In the genomic region with DNA sequence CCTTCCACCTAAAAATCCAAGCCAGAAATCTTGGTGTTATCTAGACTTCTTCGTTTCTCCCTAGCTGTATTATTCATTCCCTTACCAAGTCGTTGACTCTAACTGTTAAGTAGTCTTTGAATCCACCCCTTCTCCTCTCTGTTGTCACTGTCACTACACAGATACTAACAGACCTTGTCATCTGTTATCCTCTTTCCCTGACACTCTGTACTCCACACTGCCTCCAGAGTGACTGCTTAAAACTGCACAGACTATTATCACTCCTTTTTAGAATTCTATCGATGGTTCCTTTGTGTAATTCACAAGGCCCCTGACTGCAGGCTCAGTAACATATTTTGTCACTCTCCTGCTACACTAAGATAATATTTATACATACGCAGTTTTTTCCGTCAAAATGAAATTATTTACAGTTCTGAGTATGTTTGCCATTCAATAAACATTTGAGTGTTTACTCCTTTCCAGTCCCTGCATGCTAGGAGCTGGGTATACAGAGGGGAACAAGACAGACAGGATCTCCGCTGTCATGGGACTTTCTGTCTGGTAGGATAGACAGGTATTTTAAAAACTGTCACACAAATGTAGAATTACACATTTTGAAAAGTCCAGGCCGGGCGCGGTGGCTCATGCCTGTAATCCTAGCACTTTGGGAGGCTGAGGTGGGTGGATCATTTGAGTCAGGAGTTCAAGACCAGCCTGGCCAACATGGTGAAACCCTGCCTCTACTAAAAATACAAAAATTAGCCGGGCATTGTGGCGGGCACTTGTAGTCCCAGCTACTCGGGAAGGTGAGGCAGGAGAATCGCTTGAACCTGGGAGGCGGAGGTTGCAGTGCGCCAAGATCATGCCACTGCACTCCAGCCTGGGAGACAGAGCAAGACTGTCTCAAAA, we compare ENCODE assay signal across 11 cellular contexts. TPM values are rescaled to one million over a fixed set of nuclear protein-coding genes. Genes with fewer than 3 reads are reported as not detected.
DNase-seq lines count a peak whose midpoint lies in the region; FAIRE-seq and TF ChIP-seq lines count a peak whose summit lies in the region.
"Had no signal": no experiment of that assay in that cellular context is flagged by ENCODE, and none has a peak within 500 bp of the region (broad histone marks: within the 10 kb centered on the region; RNA-seq: fewer than 3 reads in every experiment).

No MANE protein-coding gene starts in this region.

- peak overlapping the region; percentile 51 for H3K27ac Mint-ChIP-seq in activated CD4-positive, alpha-beta T cell treated with anti-CD3 and anti-CD28 coated beads, Interleukin-2, amount 10 ng/mL, durations not matched to agents 7 days and 5 days
- H3K27ac Mint-ChIP-seq in activated naive CD8-positive, alpha-beta T cell: peak overlapping the region; percentile 76
- peak overlapping the region; percentile 66 for H3K27ac Mint-ChIP-seq in osteocyte (ENCODE audit: unreplicated experiment)

- DNase-seq in activated CD4-positive, alpha-beta T cell treated with anti-CD3 and anti-CD28 coated beads, Interleukin-2, amount 10 ng/mL, durations not matched to agents 7 days and 5 days: peak; percentile 30
- DNase-seq in activated CD4-positive, alpha-beta T cell treated with anti-CD3 and anti-CD28 coated beads, Interleukin-2, amount 50 U/mL, for 4 hours: no peak
- DNase-seq in Kasumi-1 (lab: John Stamatoyannopoulos, UW) (peak; percentile 75 to 88), osteocyte (ENCODE audit: extremely low spot score, unreplicated experiment) (no peak), NCI-H1092 treated with DMSO at 0.1 percent for 48 hours (lab: John Stamatoyannopoulos, UW) (no peak), inferior parietal cortex (ENCODE audit: extremely low spot score) (no peak), frontal cortex (ENCODE audit: low spot score in 2 of 2) (no peak)
- DNase-seq: activated CD4-positive, alpha-beta T cell treated with anti-CD3 and anti-CD28 coated beads, Interleukin-2, amount 50 U/mL, for 1 hour; effector memory CD8-positive, alpha-beta T cell; upper lobe of left lung had no signal

- H3K4me3 Mint-ChIP-seq in activated CD4-positive, alpha-beta T cell treated with anti-CD3 and anti-CD28 coated beads, Interleukin-2, amount 10 ng/mL, durations not matched to agents 7 days and 5 days: no peak overlapping the region
- peak overlapping the region; percentile 66 for H3K4me3 Mint-ChIP-seq in activated naive CD8-positive, alpha-beta T cell
- H3K4me3 Mint-ChIP-seq in osteocyte (ENCODE audit: unreplicated experiment): no peak overlapping the region
- H3K4me3 Mint-ChIP-seq: effector memory CD8-positive, alpha-beta T cell had no signal

- POLR2A ChIA-PET in activated CD4-positive, alpha-beta T cell treated with anti-CD3 and anti-CD28 coated beads, Interleukin-2, amount 10 ng/mL, durations not matched to agents 7 days and 5 days (lab: Charles Lee): no interaction called here

- no peaks in the 10 kb centered on the region for H3K27me3 Mint-ChIP-seq in activated CD4-positive, alpha-beta T cell treated with anti-CD3 and anti-CD28 coated beads, Interleukin-2, amount 10 ng/mL, durations not matched to agents 7 days and 5 days
- no peaks in the 10 kb centered on the region for H3K27me3 Mint-ChIP-seq in activated naive CD8-positive, alpha-beta T cell
- no peaks in the 10 kb centered on the region for H3K27me3 Mint-ChIP-seq in osteocyte (ENCODE audit: unreplicated experiment)
- H3K27me3 Mint-ChIP-seq: effector memory CD8-positive, alpha-beta T cell had no signal

- no peak for FAIRE-seq in frontal cortex (lab: Jason Lieb, UNC)

- no peaks in the 10 kb centered on the region for H3K9me3 Mint-ChIP-seq in activated CD4-positive, alpha-beta T cell treated with anti-CD3 and anti-CD28 coated beads, Interleukin-2, amount 10 ng/mL, durations not matched to agents 7 days and 5 days
- no peaks in the 10 kb centered on the region for H3K9me3 Mint-ChIP-seq in activated naive CD8-positive, alpha-beta T cell (ENCODE audit: low read depth)
- no peaks in the 10 kb centered on the region for H3K9me3 Mint-ChIP-seq in osteocyte (ENCODE audit: unreplicated experiment)
- H3K9me3 Mint-ChIP-seq: effector memory CD8-positive, alpha-beta T cell had no signal

- H3K4me1 Mint-ChIP-seq in activated CD4-positive, alpha-beta T cell treated with anti-CD3 and anti-CD28 coated beads, Interleukin-2, amount 10 ng/mL, durations not matched to agents 7 days and 5 days: peaks cover 31% of the 10 kb centered on the region
- H3K4me1 Mint-ChIP-seq in activated naive CD8-positive, alpha-beta T cell (ENCODE audit: low read depth): peaks cover 28% of the 10 kb centered on the region
- H3K4me1 Mint-ChIP-seq in osteocyte (ENCODE audit: unreplicated experiment): peaks cover 24% of the 10 kb centered on the region

- H3K36me3 Mint-ChIP-seq in activated CD4-positive, alpha-beta T cell treated with anti-CD3 and anti-CD28 coated beads, Interleukin-2, amount 10 ng/mL, durations not matched to agents 7 days and 5 days (ENCODE audit: low read depth): peaks cover 49% of the 10 kb centered on the region
- H3K36me3 Mint-ChIP-seq in activated naive CD8-positive, alpha-beta T cell: peaks cover 17% of the 10 kb centered on the region
- H3K36me3 Mint-ChIP-seq in osteocyte (ENCODE audit: unreplicated experiment): peaks cover 35% of the 10 kb centered on the region

- TF ChIP-seq CTCF in osteocyte (IDR thresholded peaks at IDR 0.05): no peak

- CTCF ChIA-PET in activated CD4-positive, alpha-beta T cell treated with anti-CD3 and anti-CD28 coated beads, Interleukin-2, amount 10 ng/mL, durations not matched to agents 7 days and 5 days (lab: Charles Lee): interaction anchor here (1.0 to 1.5 kb wide), 5 partner anchors 9 to 33 kb away, joined by 3 to 4 read pairs (median 4); no protein-coding TSS in a partner anchor

RNA-seq across cellular contexts. Expression of a gene that starts 3.8 kb away (rescaled TPM):
- 100 to 1,000 TPM; 214 to 247 TPM for total RNA-seq in activated CD4-positive, alpha-beta T cell treated with anti-CD3 and anti-CD28 coated beads, Interleukin-2, amount 10 ng/mL, durations not matched to agents 7 days and 5 days
- total RNA-seq in osteocyte (364 and 401 TPM in 2 replicates), frontal cortex (82.3 TPM)

RNA-seq across cellular contexts. Expression of a gene that starts 12.0 kb away (rescaled TPM):
- total RNA-seq in activated CD4-positive, alpha-beta T cell treated with anti-CD3 and anti-CD28 coated beads, Interleukin-2, amount 10 ng/mL, durations not matched to agents 7 days and 5 days: 100 to 1,000 TPM; 218 to 259 TPM
- 1.5 and 2.1 TPM in 2 replicates for total RNA-seq in osteocyte
- 1.2 TPM for total RNA-seq in frontal cortex

RNA-seq across cellular contexts. Expression of a gene that starts 28.7 kb away (rescaled TPM):
- total RNA-seq in activated CD4-positive, alpha-beta T cell treated with anti-CD3 and anti-CD28 coated beads, Interleukin-2, amount 10 ng/mL, durations not matched to agents 7 days and 5 days: 10 to 100 TPM; 10.5 to 11.4 TPM
- total RNA-seq in osteocyte (89.9 and 95.7 TPM in 2 replicates), frontal cortex (4.9 TPM)

RNA-seq across cellular contexts. Expression of a gene that starts 31.0 kb away (rescaled TPM):
- 10 to 100 TPM; 66.0 to 80.1 TPM for total RNA-seq in activated CD4-positive, alpha-beta T cell treated with anti-CD3 and anti-CD28 coated beads, Interleukin-2, amount 10 ng/mL, durations not matched to agents 7 days and 5 days
- total RNA-seq in osteocyte (104 and 105 TPM in 2 replicates), frontal cortex (1.2 TPM)

RNA-seq across cellular contexts. Expression of a gene that starts 32.1 kb away (rescaled TPM):
- under 1 TPM; 0.52 to 0.94 TPM for total RNA-seq in activated CD4-positive, alpha-beta T cell treated with anti-CD3 and anti-CD28 coated beads, Interleukin-2, amount 10 ng/mL, durations not matched to agents 7 days and 5 days
- total RNA-seq in osteocyte (3.5 and 7.7 TPM in 2 replicates), frontal cortex (under 0.01 TPM)

Comparison
In these comparisons a context has a peak if more than half of its experiments do, and no peak if none do; other contexts are left out.
1. DNase-seq: peak in activated CD4-positive, alpha-beta T cell treated with anti-CD3 and anti-CD28 coated beads, Interleukin-2, amount 10 ng/mL, durations not matched to agents 7 days and 5 days (single experiment) and Kasumi-1 (2 of 2); none in activated CD4-positive, alpha-beta T cell treated with anti-CD3 and anti-CD28 coated beads, Interleukin-2, amount 50 U/mL, for 4 hours (0 of 2), osteocyte (single experiment), NCI-H1092 treated with DMSO at 0.1 percent for 48 hours (single experiment), inferior parietal cortex (single experiment) and frontal cortex (0 of 2).
2. RNA of a gene that starts 12.0 kb away (total RNA-seq): 218 to 259 TPM in activated CD4-positive, alpha-beta T cell treated with anti-CD3 and anti-CD28 coated beads, Interleukin-2, amount 10 ng/mL, durations not matched to agents 7 days and 5 days; 1.5 to 2.1 TPM in osteocyte and 1.2 TPM in frontal cortex (single experiment); every median in the first group is over 10 times any median in the second.
3. Peak in every context shown above with its lines, with median percentiles within 50 percentile points of each other: H3K27ac Mint-ChIP-seq.